ENCODE assay signal across 10 cellular contexts in the genomic region with DNA sequence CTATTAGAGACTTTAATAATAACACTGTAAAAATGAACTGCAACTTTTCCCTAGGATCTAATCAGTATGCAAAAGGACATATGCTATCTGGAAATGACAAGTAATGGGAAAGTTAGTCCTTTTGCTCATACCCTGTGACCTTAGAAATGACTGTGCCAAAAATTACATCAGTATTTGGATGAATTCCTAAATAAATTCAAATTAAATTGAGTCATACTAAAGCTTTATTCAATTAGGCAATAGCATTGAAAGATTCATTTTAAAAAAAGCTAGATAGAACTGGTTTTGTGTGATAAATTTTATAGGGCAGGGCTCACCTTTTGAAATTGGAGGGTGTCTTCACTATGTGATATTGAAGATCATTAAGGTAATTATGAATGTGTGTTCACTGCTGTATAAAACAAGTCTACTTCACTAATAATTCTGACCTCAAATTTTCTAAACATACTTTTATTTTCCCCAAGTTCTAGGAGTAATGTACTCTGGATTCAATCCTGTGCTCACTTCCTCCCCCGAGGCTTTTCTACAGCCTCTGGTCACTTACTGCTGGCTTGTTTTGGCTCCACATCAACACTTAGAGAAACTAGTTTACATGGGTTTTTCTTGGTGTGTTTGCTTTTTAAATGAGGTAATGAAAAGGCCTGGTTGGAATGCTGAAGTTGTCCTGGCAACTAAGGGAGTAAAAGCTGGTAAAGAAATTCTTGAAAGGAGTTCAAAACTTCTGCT. TPM values are rescaled to one million over a fixed set of nuclear protein-coding genes. Genes with fewer than 3 reads are reported as not detected.
A peak's percentile ranks its signal among the peaks of the same experiment; 100 is the strongest.
DNase-seq lines count a peak whose midpoint lies in the region; ATAC-seq, FAIRE-seq and TF ChIP-seq lines count a peak whose summit lies in the region.
"Had no signal": no experiment of that assay in that cellular context is flagged by ENCODE, and none has a peak within 500 bp of the region (broad histone marks: within the 10 kb centered on the region; RNA-seq: fewer than 3 reads in every experiment).

No MANE protein-coding gene starts in this region.

- no peak overlapping the region for H3K9ac ChIP-seq in HUES48 (ENCODE audit: low read depth, low read length)

- no peak for FAIRE-seq in bronchial epithelial cell (lab: Jason Lieb, UNC)

- H3K36me3 ChIP-seq in HUES48 (ENCODE audit: control insufficient read depth, insufficient read depth, low read length): no peaks in the 10 kb centered on the region
- no peaks in the 10 kb centered on the region for H3K36me3 ChIP-seq in bronchial epithelial cell (ENCODE audit: control insufficient read depth, insufficient read depth, low read length)
- H3K36me3 ChIP-seq in thyroid gland: no peaks in the 10 kb centered on the region

- H3K9me3 ChIP-seq in HUES48 (ENCODE audit: control insufficient read depth, insufficient read depth, low read length): no peaks in the 10 kb centered on the region
- no peaks in the 10 kb centered on the region for H3K9me3 ChIP-seq in thyroid gland

- intact Hi-C loops in thyroid gland (cut with DNase I): no loop called here

- peak in 1 of 2 donors; percentile 11 for TF ChIP-seq POLR2A in thyroid gland (IDR thresholded peaks at IDR 0.05)

- no peak for ATAC-seq in GM19328 (IDR thresholded peaks at IDR 0.05; ENCODE audit: unreplicated experiment)
- no peak for ATAC-seq in stimulated activated naive CD8-positive, alpha-beta T cell treated with anti-CD3 and anti-CD28 coated beads, Interleukin-15, Interleukin-2, amounts not matched to agents 100 U/mL and 50 U/mL, for 24 hours

- DNase-seq in bronchial epithelial cell (ENCODE audit: low read depth) (peak; percentile 94), left kidney (ENCODE audit: low read depth, low spot score) (peak; percentile 47), thyroid gland (peak; percentile 19 to 46), OCI-M1 (lab: John Stamatoyannopoulos, UW) (no peak), occipital lobe (lab: John Stamatoyannopoulos, UW) (no peak)
- DNase-seq in stimulated activated naive CD8-positive, alpha-beta T cell treated with anti-CD3 and anti-CD28 coated beads, Interleukin-15, Interleukin-2, amounts not matched to agents 100 U/mL and 50 U/mL, for 24 hours: no peak
- DNase-seq: activated CD4-positive, alpha-beta T cell treated with anti-CD3 and anti-CD28 coated beads, Interleukin-2, amount 50 U/mL, for 4 hours; stimulated activated naive CD4-positive, alpha-beta T cell had no signal

- H3K27ac ChIP-seq in HUES48 (ENCODE audit: low read depth, low read length) (peak overlapping the region; percentile 17), thyroid gland (peak overlapping the region; percentile 53 to 93 (median 70))

- 4 to 5% methylated on average over 1 of the region's 1 CpG for WGBS in thyroid gland, 2 donors

- no peak for TF ChIP-seq CTCF in bronchial epithelial cell (IDR thresholded peaks at IDR 0.05; ENCODE audit: insufficient read depth, low read length, severe bottlenecking)
- no peak for TF ChIP-seq CTCF in thyroid gland (IDR thresholded peaks at IDR 0.05)

- H3K4me1 ChIP-seq in HUES48 (ENCODE audit: control insufficient read depth, insufficient read depth, low read length): peaks cover 27% of the 10 kb centered on the region
- peaks cover 19 to 29% of the 10 kb centered on the region in 2 donors for H3K4me1 ChIP-seq in thyroid gland

- H3K4me3 ChIP-seq in HUES48 (ENCODE audit: low read depth, low read length) (no peak overlapping the region), bronchial epithelial cell (ENCODE audit: low read depth, low read length) (no peak overlapping the region), thyroid gland (replicated peaks in 1 of 3) (no peak overlapping the region)

- H3K27me3 ChIP-seq in HUES48 (ENCODE audit: control insufficient read depth, insufficient read depth, low read length) (no peaks in the 10 kb centered on the region), bronchial epithelial cell (ENCODE audit: control insufficient read depth, insufficient read depth, low read length) (no peaks in the 10 kb centered on the region), thyroid gland (no peaks in the 10 kb centered on the region)

RNA-seq across cellular contexts. Expression of a gene that starts 44.4 kb away (rescaled TPM):
- total RNA-seq in bronchial epithelial cell (3.9 and 6.3 TPM in 2 replicates), thyroid gland (not detected), occipital lobe (3.6 TPM)

Comparison
In these comparisons a context has a peak if more than half of its experiments do, and no peak if none do; other contexts are left out.
1. DNase-seq: peak in bronchial epithelial cell (single experiment), left kidney (single experiment) and thyroid gland (2 of 2); none in OCI-M1 (single experiment), occipital lobe (single experiment) and stimulated activated naive CD8-positive, alpha-beta T cell treated with anti-CD3 and anti-CD28 coated beads, Interleukin-15, Interleukin-2, amounts not matched to agents 100 U/mL and 50 U/mL, for 24 hours (single experiment).